ENCODE assay signal across 14 cellular contexts in genomic region chr13:23634897-23635296, GRCh38.
DNase-seq lines count a peak whose midpoint lies in the region; TF ChIP-seq lines count a peak whose summit lies in the region.
"Had no signal": no experiment of that assay in that cellular context is flagged by ENCODE, and none has a peak within 500 bp of the region (broad histone marks: within the 10 kb centered on the region; RNA-seq: fewer than 3 reads in every experiment).

No MANE protein-coding gene starts in this region.

- H3K4me3 ChIP-seq in WERI-Rb-1 (ENCODE audit: low read depth, low read length) (no peak overlapping the region), fibroblast of the aortic adventitia (ENCODE audit: low read depth, low read length) (no peak overlapping the region)

- no peak overlapping the region for H3K27ac ChIP-seq in WERI-Rb-1
- H3K27ac ChIP-seq: C4-2B had no signal

- DNase-seq in HT-29 (ENCODE audit: low spot score) (peak; percentile 16), WERI-Rb-1 (no peak), fibroblast of the aortic adventitia (ENCODE audit: low read depth) (no peak), activated T-cell treated with anti-CD3 and anti-CD28 coated beads for 4 hours (no peak), NCI-H1105 treated with DMSO at 0.1 percent for 48 hours (lab: John Stamatoyannopoulos, UW) (no peak), GM19238 (ENCODE audit: insufficient read length, low spot score) (no peak), DMS114 treated with DMSO at 0.1 percent for 48 hours (lab: John Stamatoyannopoulos, UW; ENCODE audit: unreplicated experiment) (no peak)
- DNase-seq: NCI-H1092 treated with DMSO at 0.1 percent for 48 hours, NCI-H2081, NCI-H2171 treated with DMSO at 0.1 percent for 48 hours, NCI-H446 treated with DMSO at 0.1 percent for 48 hours, RPMI8226, SIG-M5 had no signal

- TF ChIP-seq CTCF in WERI-Rb-1 (IDR thresholded peaks at IDR 0.05; ENCODE audit: low read depth, low read length) (peak; percentile 14; the same call in 1 of the 2 replicates), fibroblast of the aortic adventitia (IDR thresholded peaks at IDR 0.05; ENCODE audit: insufficient read depth, low read length) (peak; percentile 6)

- no peaks in the 10 kb centered on the region for H3K36me3 ChIP-seq in WERI-Rb-1

- H3K9me3 ChIP-seq in WERI-Rb-1 (ENCODE audit: severe bottlenecking) = no peaks in the 10 kb centered on the region

- H3K27me3 ChIP-seq in WERI-Rb-1 (ENCODE audit: insufficient read depth, low read depth, severe bottlenecking) = no peaks in the 10 kb centered on the region
